ENCODE assay signal across 1 cellular context in genomic region chr7:106279425-106280182, GRCh38.
TF ChIP-seq lines count a peak whose summit lies in the region.

No MANE protein-coding gene starts in this region.

TF ChIP-seq in GM12878, 131 proteins besides CTCF, POLR2A, EP300 and RAD21 (continued from another document):
- peak; percentile 44; the same call in 1 of the 2 replicates for TF ChIP-seq ATF7 (IDR thresholded peaks at IDR 0.05; ENCODE audit: low read depth)
- no peak for TF ChIP-seq ZNF207 (IDR thresholded peaks at IDR 0.05; ENCODE audit: borderline replicate concordance)
